In genomic region chr10:110498087-110498981, GRCh38 we compare ENCODE assay signal across 8 cellular contexts. TPM values are rescaled to one million over a fixed set of nuclear protein-coding genes. Genes with fewer than 3 reads are reported as not detected.
DNase-seq lines count a peak whose midpoint lies in the region; ATAC-seq lines count a peak whose summit lies in the region.

No MANE protein-coding gene starts in this region.

- H3K27me3 Mint-ChIP-seq in effector memory CD8-positive, alpha-beta T cell = no peaks in the 10 kb centered on the region

- no peaks in the 10 kb centered on the region for H3K9me2 ChIP-seq in GM23248 (ENCODE audit: insufficient read depth)

- H2AFZ ChIP-seq in GM23248 = no peak overlapping the region

- WGBS in GM23248 (ENCODE audit: low coverage in 1 of 2, low lambda C conversion rate in 2 of 2, missing lambda C conversion rate in 2 of 2), 2 experiments = 2 to 3% methylated on average over 77 to 88 of the region's 107 CpGs

- H3K79me2 ChIP-seq in GM23248 (ENCODE audit: insufficient read depth) = peaks cover 74% of the 10 kb centered on the region

- no peaks in the 10 kb centered on the region for H3K27me3 ChIP-seq in GM23248 (replicated peaks; ENCODE audit: insufficient read depth)
- no peaks in the 10 kb centered on the region for H3K27me3 ChIP-seq in MG63
- H3K27me3 ChIP-seq in subcutaneous abdominal adipose tissue (ENCODE audit: control insufficient read depth in 5 of 5, insufficient read depth in 4 of 5, low read length in 5 of 5) = peaks cover 0 to 19% (median 11%) of the 10 kb centered on the region in 5 donors

- peak overlapping the region; percentile 95 for H3K4me2 ChIP-seq in GM23248 (ENCODE audit: unreplicated experiment)

- in situ Hi-C loops in GM23248 (cut with MboI) = no loop called here

- ATAC-seq in effector memory CD8-positive, alpha-beta T cell (replicated peaks) = peak; percentile 49

- H3K4me1 ChIP-seq in GM23248 (ENCODE audit: insufficient read depth) (peaks cover 36% of the 10 kb centered on the region), subcutaneous abdominal adipose tissue (ENCODE audit: control insufficient read depth in 5 of 5, insufficient read depth in 5 of 5, low read length in 5 of 5) (peaks cover 9 to 70% (median 58%) of the 10 kb centered on the region in 5 donors)

- H3K9me3 Mint-ChIP-seq in effector memory CD8-positive, alpha-beta T cell = no peaks in the 10 kb centered on the region

- H3K9ac ChIP-seq in GM23248 = peak overlapping the region; percentile 92
- H3K9ac ChIP-seq in subcutaneous abdominal adipose tissue (ENCODE audit: low read length in 5 of 5) = peak overlapping the region; percentile 10 to 71 (median 68)

- H3K9me3 ChIP-seq in GM23248 (ENCODE audit: low read depth) = no peaks in the 10 kb centered on the region
- H3K9me3 ChIP-seq in MG63 = no peaks in the 10 kb centered on the region
- no peaks in the 10 kb centered on the region for H3K9me3 ChIP-seq in subcutaneous abdominal adipose tissue (ENCODE audit: control insufficient read depth in 5 of 5, low read length in 5 of 5)

- peak overlapping the region; percentile 83 for H3K4me3 ChIP-seq in GM23248
- H3K4me3 ChIP-seq in MG63 = peak overlapping the region; percentile 57
- H3K4me3 ChIP-seq in subcutaneous abdominal adipose tissue (ENCODE audit: low read depth in 1 of 5, low read length in 5 of 5) = peak overlapping the region; percentile 62 to 82 (median 78)

- peak overlapping the region; percentile 95 to 96 for H3K27ac Mint-ChIP-seq in effector memory CD8-positive, alpha-beta T cell

- peak overlapping the region; percentile 95 for H3K27ac ChIP-seq in GM23248
- H3K27ac ChIP-seq in subcutaneous abdominal adipose tissue (ENCODE audit: low read depth, low read length) = peak overlapping the region; percentile 79

- peaks cover 3% of the 10 kb centered on the region; the same call in 1 of the 2 replicates for H4K20me1 ChIP-seq in GM23248 (ENCODE audit: insufficient read depth)

- H3K36me3 ChIP-seq in GM23248 (ENCODE audit: low read depth) (no peaks in the 10 kb centered on the region), MG63 (no peaks in the 10 kb centered on the region), subcutaneous abdominal adipose tissue (ENCODE audit: control insufficient read depth in 5 of 5, insufficient read depth in 5 of 5, low read length in 5 of 5) (no peaks in the 10 kb centered on the region)

- peaks cover 52% of the 10 kb centered on the region for H3K36me3 Mint-ChIP-seq in effector memory CD8-positive, alpha-beta T cell (ENCODE audit: insufficient read depth)

- peaks cover 62 to 69% of the 10 kb centered on the region in 2 donors for H3K4me1 Mint-ChIP-seq in effector memory CD8-positive, alpha-beta T cell (ENCODE audit: low read depth in 2 of 2)

- DNase-seq in GM03348 (ENCODE audit: low spot score) (peak; percentile 60), GM23248 (peak; percentile 87), MG63 (peak; percentile 65), mucosa of gallbladder (ENCODE audit: low spot score) (peak; percentile 49), superior temporal gyrus (ENCODE audit: extremely low spot score) (no peak)
- DNase-seq in activated CD4-positive, alpha-beta T cell treated with anti-CD3 and anti-CD28 coated beads, Interleukin-2, amount 50 U/mL, for 4 hours = peak; percentile 51 to 57
- DNase-seq in effector memory CD8-positive, alpha-beta T cell = peak; percentile 49 to 60 (median 57)

- H3F3A ChIP-seq in GM23248 (ENCODE audit: insufficient read depth) = peaks cover 60% of the 10 kb centered on the region

- H3K4me3 Mint-ChIP-seq in effector memory CD8-positive, alpha-beta T cell = peak overlapping the region; percentile 86 to 94

RNA-seq across cellular contexts. Expression of gene DUSP5, which starts 0.6 kb away (rescaled TPM):
- 17.8 and 18.0 TPM in 2 replicates for total RNA-seq in GM23248 (2014; rRNA removed; shearing (Covaris generic))
- polyA plus RNA-seq in GM23248 (2016; fragmentation: Nextera tagmentation; extraction: Ambion mirVana) = 5.8 and 13.3 TPM in 2 replicates
- 0.59 TPM in 1 of 2 replicates, not detected in the other for total RNA-seq in MG63 (2014; rRNA removed; shearing (Covaris generic); ENCODE audit: low replicate concordance)
- total RNA-seq in mucosa of gallbladder = 15.9 TPM

Comparison
In these comparisons a context has a peak if more than half of its experiments do, and no peak if none do; other contexts are left out.
1. RNA of gene DUSP5, which starts 0.6 kb away (total RNA-seq): 17.8 to 18.0 TPM in GM23248 and 15.9 TPM in mucosa of gallbladder (single experiment); 0.59 TPM in MG63; every median in the first group is over 10 times any median in the second.
2. Peak in every context shown above with its lines, with median percentiles within 50 percentile points of each other: H3K4me3 ChIP-seq.